30 cellular contexts compared by ENCODE assay signal in the genomic region with DNA sequence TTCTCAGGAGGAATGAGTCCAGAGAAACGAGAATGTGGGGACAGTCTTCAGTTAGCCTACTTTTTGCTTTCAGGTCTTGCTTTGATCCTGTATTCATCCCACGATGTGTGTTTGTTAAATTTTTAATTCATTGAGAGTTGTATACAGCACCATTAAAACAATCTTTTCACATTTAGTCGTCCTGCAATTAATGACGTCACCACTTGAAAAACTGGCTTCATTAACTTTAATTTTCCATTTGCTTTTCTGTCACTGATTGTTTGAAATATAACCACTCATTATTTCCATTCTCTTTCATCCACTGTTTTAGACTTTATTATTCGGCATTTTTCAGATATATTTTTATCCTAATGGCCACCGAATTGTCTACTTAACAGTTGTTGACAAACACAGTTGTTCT.
"Had no signal": no experiment of that assay in that cellular context is flagged by ENCODE, and none has a peak within 500 bp of the region (broad histone marks: within the 10 kb centered on the region; RNA-seq: fewer than 3 reads in every experiment).

No MANE protein-coding gene starts in this region.

- DNase-seq: activated B cell treated with CpG ODN at 0.5 μM for 24 hours; activated CD4-positive, alpha-beta T cell treated with anti-CD3 and anti-CD28 coated beads for 48 hours; activated CD4-positive, alpha-beta T cell treated with anti-CD3 and anti-CD28 coated beads, Interleukin-2, amount 50 U/mL, for 1 hour; activated CD4-positive, alpha-beta T cell treated with anti-CD3 and anti-CD28 coated beads, Interleukin-2, amount 50 U/mL, for 48 hours; activated CD8-positive, alpha-beta memory T cell treated with anti-CD3 and anti-CD28 coated beads for 24 hours; activated CD8-positive, alpha-beta T cell treated with anti-CD3 and anti-CD28 coated beads for 36 hours; activated effector memory CD4-positive, alpha-beta T cell treated with Interleukin-2 at 50 U/mL for 16 hours; activated gamma-delta T cell treated with Interleukin-2 at 50 U/mL for 16 hours; activated naive CD4-positive, alpha-beta T cell treated with anti-CD3 and anti-CD28 coated beads, Interleukin-2, amount 50 U/mL, for 16 hours; activated naive CD4-positive, alpha-beta T cell treated with Interleukin-2 at 50 U/mL for 16 hours; activated T-cell treated with anti-CD3 and anti-CD28 coated beads, Interleukin-2, amount 50 U/mL, for 4 hours; amniotic stem cell; anterior cingulate cortex; brain microvascular endothelial cell; dorsolateral prefrontal cortex; effector memory CD4-positive, alpha-beta T cell; endodermal cell; foreskin fibroblast; gastrocnemius medialis; glutamatergic neuron; T-helper 1 cell; T-helper 17 cell; T1000; WERI-Rb-1 had no signal

- H3K27me3 ChIP-seq: brain microvascular endothelial cell, gastrocnemius medialis had no signal

- H3K4me3 ChIP-seq: coronary artery, dorsolateral prefrontal cortex, gastrocnemius medialis had no signal

- H3K27ac ChIP-seq: brain microvascular endothelial cell, coronary artery, dorsolateral prefrontal cortex, gastrocnemius medialis, WERI-Rb-1 had no signal

- ATAC-seq: activated CD4-positive, CD25-positive, alpha-beta regulatory T cell treated with anti-CD3 and anti-CD28 coated beads, Interleukin-2, amount 50 U/mL, for 24 hours; activated CD8-positive, alpha-beta T cell treated with anti-CD3 and anti-CD28 coated beads for 36 hours; activated T-cell treated with anti-CD3 and anti-CD28 coated beads, Interleukin-2, amount 50 U/mL, for 4 hours; activated T-helper 17 cell treated with anti-CD3 and anti-CD28 coated beads, Interleukin-2, amount 50 U/mL, for 72 hours; esophagus mucosa; gastrocnemius medialis; T-helper 17 cell had no signal

- FAIRE-seq: astrocyte, bronchial epithelial cell had no signal

- H3K36me3 ChIP-seq: brain microvascular endothelial cell, gastrocnemius medialis, WERI-Rb-1 had no signal

- H3K4me1 ChIP-seq: gastrocnemius medialis had no signal

- H3K9me3 ChIP-seq: gastrocnemius medialis had no signal
